Comparison of ENCODE assay signal across 1 cellular context in the genomic region with DNA sequence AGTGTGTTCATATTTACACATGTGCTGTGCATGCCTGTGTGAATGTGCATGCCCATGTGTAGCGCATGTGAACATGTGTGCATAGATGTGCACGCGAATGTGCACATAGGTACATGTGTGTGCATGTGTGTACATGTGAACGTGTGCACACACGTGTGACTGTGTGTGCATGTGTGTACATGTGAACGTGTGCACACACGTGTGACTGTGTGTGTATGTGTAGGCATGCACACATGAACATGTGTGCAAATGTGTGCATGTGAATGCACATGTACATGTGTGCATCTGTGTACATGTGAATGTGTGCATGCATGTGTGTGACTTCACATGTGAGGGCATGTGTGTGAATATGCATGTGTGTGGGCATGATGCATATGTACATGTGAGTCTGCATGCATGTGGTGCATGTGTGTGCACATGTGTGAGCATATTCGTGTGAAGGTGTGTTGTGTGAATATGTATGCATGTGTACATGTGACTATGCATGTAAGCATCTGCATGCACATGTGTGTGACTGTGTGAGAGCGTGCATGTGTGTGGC.
TF ChIP-seq lines count a peak whose summit lies in the region.

No MANE protein-coding gene starts in this region.

TF ChIP-seq in IMR-90, 13 proteins besides CTCF, POLR2A, EP300 and RAD21 (continued from another document):
- TF ChIP-seq FOS (IDR thresholded peaks at IDR 0.05; ENCODE audit: low read depth, low read length): no peak
- no peak for TF ChIP-seq MXI1 (IDR thresholded peaks at IDR 0.05; ENCODE audit: borderline replicate concordance, low read depth, low read length)
- no peak for TF ChIP-seq SMC3 (IDR thresholded peaks at IDR 0.05; ENCODE audit: low read depth, low read length)
- no peak for TF ChIP-seq USF2 (IDR thresholded peaks at IDR 0.05; ENCODE audit: low read depth, low read length)
- no peak for TF ChIP-seq CEBPB (IDR thresholded peaks at IDR 0.05; ENCODE audit: low read depth, low read length)
- TF ChIP-seq RCOR1 (IDR thresholded peaks at IDR 0.05; ENCODE audit: insufficient replicate concordance, low read length): no peak
- no peak for TF ChIP-seq RFX5 (IDR thresholded peaks at IDR 0.05; ENCODE audit: low read depth, low read length)
- TF ChIP-seq MAZ (IDR thresholded peaks at IDR 0.05; ENCODE audit: borderline replicate concordance, low read depth, low read length): no peak
